Comparison of ENCODE assay signal across 9 cellular contexts in genomic region chr22:35582861-35583670, GRCh38. TPM values are rescaled to one million over a fixed set of nuclear protein-coding genes. Genes with fewer than 3 reads are reported as not detected.
DNase-seq lines count a peak whose midpoint lies in the region; ATAC-seq and TF ChIP-seq lines count a peak whose summit lies in the region.
"Had no signal": no experiment of that assay in that cellular context is flagged by ENCODE, and none has a peak within 500 bp of the region (broad histone marks: within the 10 kb centered on the region; RNA-seq: fewer than 3 reads in every experiment).

No MANE protein-coding gene starts in this region.

- peak in 1 of 2 donors; percentile 79 for ATAC-seq in upper lobe of left lung (ENCODE audit: low FRiP score in 2 of 2)
- no peak for ATAC-seq in HG03175 (IDR thresholded peaks at IDR 0.05; ENCODE audit: unreplicated experiment)

- no peak overlapping the region for H3K4me2 ChIP-seq in osteoblast (ENCODE audit: insufficient read depth, low read length)

- H4K20me1 ChIP-seq in osteoblast (ENCODE audit: insufficient read depth, low read length), result no peaks in the 10 kb centered on the region

- no peaks in the 10 kb centered on the region for H3K4me1 ChIP-seq in osteoblast (ENCODE audit: insufficient read depth, low read length)
- H3K4me1 ChIP-seq in upper lobe of left lung, result peaks cover 0 to 9% (median 8%) of the 10 kb centered on the region in 4 donors

- H3K27me3 ChIP-seq in osteoblast (ENCODE audit: insufficient read depth, low read length) (no peaks in the 10 kb centered on the region), upper lobe of left lung (no peaks in the 10 kb centered on the region)
- H3K27me3 ChIP-seq: SJSA1 had no signal

- in situ Hi-C loops in KBM-7 (cut with MboI; ENCODE audit: low pct_unique_long_range_greater_than_20kb, low sequenced_read_pairs), result loop anchor here (10.0 kb wide), 1 partner anchor 238 kb away; no protein-coding TSS in a partner anchor

- H3K36me3 ChIP-seq in osteoblast (ENCODE audit: insufficient read depth, low read length), result no peaks in the 10 kb centered on the region
- H3K36me3 ChIP-seq in upper lobe of left lung, result no peaks in the 10 kb centered on the region
- H3K36me3 ChIP-seq: SJSA1 had no signal

- TF ChIP-seq EP300 in upper lobe of left lung (IDR thresholded peaks at IDR 0.05), result no peak

- H3K9me3 ChIP-seq in osteoblast (ENCODE audit: low read depth, low read length) (no peaks in the 10 kb centered on the region), upper lobe of left lung (no peaks in the 10 kb centered on the region)
- H3K9me3 ChIP-seq: SJSA1 had no signal

- TF ChIP-seq POLR2A in upper lobe of left lung (IDR thresholded peaks at IDR 0.05), result no peak

- TF ChIP-seq CTCF in osteoblast (IDR thresholded peaks at IDR 0.05; ENCODE audit: extremely low read depth, low read depth, low read length) (peak; percentile 93), upper lobe of left lung (IDR thresholded peaks at IDR 0.05) (peak; percentile 87 to 91 (median 88))

- 30 to 46% methylated on average over 9 to 13 of the region's 13 CpGs for WGBS in upper lobe of left lung, 2 donors

- no peak overlapping the region for H3K27ac ChIP-seq in osteoblast (ENCODE audit: low read depth, low read length)
- H3K27ac ChIP-seq in upper lobe of left lung, result no peak overlapping the region
- H3K27ac ChIP-seq: SJSA1 had no signal

- H3K4me3 ChIP-seq in osteoblast (ENCODE audit: insufficient read depth, low read length), result no peak overlapping the region
- no peak overlapping the region for H3K4me3 ChIP-seq in upper lobe of left lung
- H3K4me3 ChIP-seq: SJSA1 had no signal

- peak; percentile 89 for DNase-seq in D341Med (ENCODE audit: low spot score)
- DNase-seq in KBM-7, result peak; percentile 79
- DNase-seq in RPMI8226, result peak; percentile 65
- DNase-seq in activated gamma-delta T cell treated with anti-CD3 and anti-CD28 coated beads, Interleukin-2, amount 50 U/mL, for 16 hours (ENCODE audit: low read depth), result peak; percentile 27
- peak; percentile 87 for DNase-seq in germinal center (ENCODE audit: low spot score)
- peak; percentile 96 for DNase-seq in osteoblast (ENCODE audit: insufficient read length, low spot score, missing footprints)
- DNase-seq in upper lobe of left lung, result peak in 1 of 2 donors; percentile 69

- no peak overlapping the region for H2AFZ ChIP-seq in osteoblast (ENCODE audit: low read length)

- H3K79me2 ChIP-seq in osteoblast (ENCODE audit: insufficient read depth, low read length), result no peaks in the 10 kb centered on the region

RNA-seq across cellular contexts. Expression of gene MB, which starts 34.1 kb away (rescaled TPM):
- total RNA-seq in osteoblast (0.36 TPM in 1 of 2 replicates, not detected in the other), upper lobe of left lung (1 to 10 TPM in 1 of 6 donors, under 1 TPM in 2, not detected in 3; 0.46 to 1.1 (median 0.98) TPM)
- total RNA-seq: SJSA1 had no signal

RNA-seq across cellular contexts. Expression of gene RASD2, which starts 42.4 kb away (rescaled TPM):
- under 0.01 and 0.29 TPM in 2 replicates for total RNA-seq in osteoblast
- 1 to 10 TPM in 4 of 6 donors, under 1 TPM in 2; 0.49 to 4.2 (median 1.7) TPM for total RNA-seq in upper lobe of left lung
- total RNA-seq: SJSA1 had no signal
